1 cellular context compared by ENCODE assay signal in the genomic region with DNA sequence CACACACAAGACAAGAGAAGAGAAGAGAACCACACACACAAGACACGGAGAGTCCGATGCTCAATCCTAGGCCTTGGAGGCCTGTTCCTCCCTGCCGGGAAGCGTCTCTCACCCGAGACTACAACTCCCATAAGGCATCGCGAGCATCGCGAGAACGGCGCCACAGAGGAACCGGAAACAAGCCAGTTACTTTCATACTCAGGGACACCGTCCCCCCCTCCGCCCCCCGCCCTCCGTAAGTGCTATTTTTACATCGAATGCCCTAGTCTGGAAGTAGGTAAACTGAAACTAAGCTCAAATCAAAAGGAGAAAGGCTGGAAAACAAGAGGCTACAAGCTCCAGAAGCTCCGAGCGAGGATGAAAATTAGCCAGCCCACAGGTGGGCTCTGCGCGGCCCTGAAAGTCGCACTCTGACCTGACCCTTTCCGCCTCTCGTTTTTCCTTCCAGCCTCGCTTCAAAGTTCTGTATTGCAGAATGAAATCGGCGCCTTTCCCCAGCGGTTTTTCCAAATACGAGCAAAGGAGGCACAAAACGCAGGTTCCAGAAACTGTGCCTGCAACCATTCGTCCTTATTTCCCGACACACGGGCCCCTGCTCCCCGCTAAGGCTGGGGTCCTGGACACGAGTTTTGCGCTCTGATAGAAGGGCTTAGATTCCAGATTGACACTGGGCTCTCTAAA.
TF ChIP-seq lines count a peak whose summit lies in the region.

No MANE protein-coding gene starts in this region.

TF ChIP-seq in K562, 482 proteins besides CTCF, POLR2A, EP300 and RAD21 (continued from another document and continues in another):
- TF ChIP-seq CHAMP1 (IDR thresholded peaks at IDR 0.05) (no peak), ZNF444 (CRISPR knock-in tag; IDR thresholded peaks at IDR 0.05) (no peak), NUFIP1 (IDR thresholded peaks at IDR 0.05; ENCODE audit: partially characterized antibody) (no peak), ZNF644 (tag; IDR thresholded peaks at IDR 0.05; ENCODE audit: low read depth) (0 out of 2 replicates have a peak, but pooled peaks have one; percentile 6), ZNF3 (CRISPR knock-in tag; IDR thresholded peaks at IDR 0.05) (no peak), ZNF143 (CRISPR knock-in tag; IDR thresholded peaks at IDR 0.05) (peak; percentile 95), JUN (IDR thresholded peaks at IDR 0.05; ENCODE audit: borderline replicate concordance, low read depth, low read length) (no peak), JUN (CRISPR knock-in tag; IDR thresholded peaks at IDR 0.05; ENCODE audit: borderline replicate concordance) (no peak), ZBED1 (IDR thresholded peaks at IDR 0.05) (no peak), ZNF212 (CRISPR knock-in tag; IDR thresholded peaks at IDR 0.05) (no peak), TSC22D4 (tag; IDR thresholded peaks at IDR 0.05) (no peak), E2F3 (CRISPR knock-in tag; IDR thresholded peaks at IDR 0.05) (no peak), SAFB2 (IDR thresholded peaks at IDR 0.05; ENCODE audit: borderline replicate concordance, low read depth, low read length, severe bottlenecking) (no peak), HNRNPUL1 (IDR thresholded peaks at IDR 0.05; ENCODE audit: low read length) (no peak), ZNF668 (CRISPR knock-in tag; IDR thresholded peaks at IDR 0.05) (no peak), IFI16 (CRISPR knock-in tag; IDR thresholded peaks at IDR 0.05) (no peak), ZSCAN29 (IDR thresholded peaks at IDR 0.05) (no peak), RBM14 (IDR thresholded peaks at IDR 0.05; ENCODE audit: borderline replicate concordance, insufficient read depth, low read depth, low read length) (no peak), PHF20 (IDR thresholded peaks at IDR 0.05; ENCODE audit: partially characterized antibody) (peak; percentile 95), KHSRP (IDR thresholded peaks at IDR 0.05) (no peak), RNF2 (IDR thresholded peaks at IDR 0.05) (no peak), ZNF165 (CRISPR knock-in tag; IDR thresholded peaks at IDR 0.05; ENCODE audit: borderline replicate concordance) (no peak), SETDB1 (IDR thresholded peaks at IDR 0.05; ENCODE audit: low read length) (no peak), SUPT5H (IDR thresholded peaks at IDR 0.05) (peak; percentile 89), HMG20A (CRISPR knock-in tag; conservative IDR thresholded peaks at IDR 0.05) (no peak), CEBPB (tag; IDR thresholded peaks at IDR 0.05) (no peak), KAT7 (CRISPR knock-in tag; IDR thresholded peaks at IDR 0.05; ENCODE audit: borderline replicate concordance) (no peak), ZNF76 (CRISPR knock-in tag; IDR thresholded peaks at IDR 0.05; ENCODE audit: borderline replicate concordance) (peak; percentile 68; the same call in 1 of the 2 replicates), OTX1 (CRISPR knock-in tag; IDR thresholded peaks at IDR 0.05) (peak; percentile 73; the same call in 1 of the 2 replicates), MCM7 (IDR thresholded peaks at IDR 0.05) (no peak), ERF (CRISPR knock-in tag; IDR thresholded peaks at IDR 0.05) (0 out of 2 replicates have a peak, but pooled peaks have one; percentile 37), ZNF445 (CRISPR knock-in tag; IDR thresholded peaks at IDR 0.05; ENCODE audit: low read depth) (no peak), ARID3B (CRISPR knock-in tag; IDR thresholded peaks at IDR 0.05; ENCODE audit: borderline replicate concordance) (no peak), ZBTB9 (CRISPR knock-in tag; IDR thresholded peaks at IDR 0.05) (peak; percentile 11; the same call in 1 of the 2 replicates), ZNF121 (CRISPR knock-in tag; conservative IDR thresholded peaks at IDR 0.05) (no peak), ETV6 (IDR thresholded peaks at IDR 0.05; ENCODE audit: borderline replicate concordance in 1 of 2, low read depth in 2 of 2, low read length in 1 of 2) (no peak), ETV6 (CRISPR knock-in tag; IDR thresholded peaks at IDR 0.05; ENCODE audit: borderline replicate concordance) (no peak), NR2C2 (CRISPR knock-in tag; IDR thresholded peaks at IDR 0.05) (peak; percentile 74; the same call in 1 of the 2 replicates), NR2C2 (tag; IDR thresholded peaks at IDR 0.05) (peak; percentile 84), HDAC3 (IDR thresholded peaks at IDR 0.05; ENCODE audit: borderline replicate concordance, partially characterized antibody) (peak; percentile 74)
- TF ChIP-seq, protein P1, sequence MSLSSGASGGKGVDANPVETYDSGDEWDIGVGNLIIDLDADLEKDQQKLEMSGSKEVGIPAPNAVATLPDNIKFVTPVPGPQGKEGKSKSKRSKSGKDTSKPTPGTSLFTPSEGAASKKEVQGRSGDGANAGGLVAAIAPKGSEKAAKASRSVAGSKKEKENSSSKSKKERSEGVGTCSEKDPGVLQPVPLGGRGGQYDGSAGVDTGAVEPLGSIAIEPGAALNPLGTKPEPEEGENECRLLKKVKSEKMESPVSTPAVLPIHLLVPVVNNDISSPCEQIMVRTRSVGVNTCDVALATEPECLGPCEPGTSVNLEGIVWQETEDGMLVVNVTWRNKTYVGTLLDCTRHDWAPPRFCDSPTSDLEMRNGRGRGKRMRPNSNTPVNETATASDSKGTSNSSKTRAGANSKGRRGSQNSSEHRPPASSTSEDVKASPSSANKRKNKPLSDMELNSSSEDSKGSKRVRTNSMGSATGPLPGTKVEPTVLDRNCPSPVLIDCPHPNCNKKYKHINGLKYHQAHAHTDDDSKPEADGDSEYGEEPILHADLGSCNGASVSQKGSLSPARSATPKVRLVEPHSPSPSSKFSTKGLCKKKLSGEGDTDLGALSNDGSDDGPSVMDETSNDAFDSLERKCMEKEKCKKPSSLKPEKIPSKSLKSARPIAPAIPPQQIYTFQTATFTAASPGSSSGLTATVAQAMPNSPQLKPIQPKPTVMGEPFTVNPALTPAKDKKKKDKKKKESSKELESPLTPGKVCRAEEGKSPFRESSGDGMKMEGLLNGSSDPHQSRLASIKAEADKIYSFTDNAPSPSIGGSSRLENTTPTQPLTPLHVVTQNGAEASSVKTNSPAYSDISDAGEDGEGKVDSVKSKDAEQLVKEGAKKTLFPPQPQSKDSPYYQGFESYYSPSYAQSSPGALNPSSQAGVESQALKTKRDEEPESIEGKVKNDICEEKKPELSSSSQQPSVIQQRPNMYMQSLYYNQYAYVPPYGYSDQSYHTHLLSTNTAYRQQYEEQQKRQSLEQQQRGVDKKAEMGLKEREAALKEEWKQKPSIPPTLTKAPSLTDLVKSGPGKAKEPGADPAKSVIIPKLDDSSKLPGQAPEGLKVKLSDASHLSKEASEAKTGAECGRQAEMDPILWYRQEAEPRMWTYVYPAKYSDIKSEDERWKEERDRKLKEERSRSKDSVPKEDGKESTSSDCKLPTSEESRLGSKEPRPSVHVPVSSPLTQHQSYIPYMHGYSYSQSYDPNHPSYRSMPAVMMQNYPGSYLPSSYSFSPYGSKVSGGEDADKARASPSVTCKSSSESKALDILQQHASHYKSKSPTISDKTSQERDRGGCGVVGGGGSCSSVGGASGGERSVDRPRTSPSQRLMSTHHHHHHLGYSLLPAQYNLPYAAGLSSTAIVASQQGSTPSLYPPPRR (CRISPR knock-in tag; IDR thresholded peaks at IDR 0.05; ENCODE audit: borderline replicate concordance) = no peak
- TF ChIP-seq, protein P2, sequence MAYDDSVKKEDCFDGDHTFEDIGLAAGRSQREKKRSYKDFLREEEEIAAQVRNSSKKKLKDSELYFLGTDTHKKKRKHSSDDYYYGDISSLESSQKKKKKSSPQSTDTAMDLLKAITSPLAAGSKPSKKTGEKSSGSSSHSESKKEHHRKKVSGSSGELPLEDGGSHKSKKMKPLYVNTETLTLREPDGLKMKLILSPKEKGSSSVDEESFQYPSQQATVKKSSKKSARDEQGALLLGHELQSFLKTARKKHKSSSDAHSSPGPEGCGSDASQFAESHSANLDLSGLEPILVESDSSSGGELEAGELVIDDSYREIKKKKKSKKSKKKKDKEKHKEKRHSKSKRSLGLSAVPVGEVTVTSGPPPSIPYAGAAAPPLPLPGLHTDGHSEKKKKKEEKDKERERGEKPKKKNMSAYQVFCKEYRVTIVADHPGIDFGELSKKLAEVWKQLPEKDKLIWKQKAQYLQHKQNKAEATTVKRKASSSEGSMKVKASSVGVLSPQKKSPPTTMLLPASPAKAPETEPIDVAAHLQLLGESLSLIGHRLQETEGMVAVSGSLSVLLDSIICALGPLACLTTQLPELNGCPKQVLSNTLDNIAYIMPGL (CRISPR knock-in tag; IDR thresholded peaks at IDR 0.05) = no peak
- TF ChIP-seq, protein P3, sequence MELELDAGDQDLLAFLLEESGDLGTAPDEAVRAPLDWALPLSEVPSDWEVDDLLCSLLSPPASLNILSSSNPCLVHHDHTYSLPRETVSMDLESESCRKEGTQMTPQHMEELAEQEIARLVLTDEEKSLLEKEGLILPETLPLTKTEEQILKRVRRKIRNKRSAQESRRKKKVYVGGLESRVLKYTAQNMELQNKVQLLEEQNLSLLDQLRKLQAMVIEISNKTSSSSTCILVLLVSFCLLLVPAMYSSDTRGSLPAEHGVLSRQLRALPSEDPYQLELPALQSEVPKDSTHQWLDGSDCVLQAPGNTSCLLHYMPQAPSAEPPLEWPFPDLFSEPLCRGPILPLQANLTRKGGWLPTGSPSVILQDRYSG (tag; conservative IDR thresholded peaks at IDR 0.05; ENCODE audit: low read depth) = no peak
- TF ChIP-seq, protein P4, sequence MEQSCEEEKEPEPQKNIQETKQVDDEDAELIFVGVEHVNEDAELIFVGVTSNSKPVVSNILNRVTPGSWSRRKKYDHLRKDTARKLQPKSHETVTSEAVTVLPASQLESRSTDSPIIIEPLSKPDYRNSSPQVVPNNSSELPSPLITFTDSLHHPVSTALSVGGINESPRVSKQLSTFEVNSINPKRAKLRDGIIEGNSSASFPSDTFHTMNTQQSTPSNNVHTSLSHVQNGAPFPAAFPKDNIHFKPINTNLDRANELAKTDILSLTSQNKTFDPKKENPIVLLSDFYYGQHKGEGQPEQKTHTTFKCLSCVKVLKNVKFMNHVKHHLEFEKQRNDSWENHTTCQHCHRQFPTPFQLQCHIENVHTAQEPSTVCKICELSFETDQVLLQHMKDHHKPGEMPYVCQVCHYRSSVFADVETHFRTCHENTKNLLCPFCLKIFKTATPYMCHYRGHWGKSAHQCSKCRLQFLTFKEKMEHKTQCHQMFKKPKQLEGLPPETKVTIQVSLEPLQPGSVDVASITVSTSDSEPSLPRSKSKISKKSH (CRISPR knock-in tag; IDR thresholded peaks at IDR 0.05) = no peak
- TF ChIP-seq, protein P5, sequence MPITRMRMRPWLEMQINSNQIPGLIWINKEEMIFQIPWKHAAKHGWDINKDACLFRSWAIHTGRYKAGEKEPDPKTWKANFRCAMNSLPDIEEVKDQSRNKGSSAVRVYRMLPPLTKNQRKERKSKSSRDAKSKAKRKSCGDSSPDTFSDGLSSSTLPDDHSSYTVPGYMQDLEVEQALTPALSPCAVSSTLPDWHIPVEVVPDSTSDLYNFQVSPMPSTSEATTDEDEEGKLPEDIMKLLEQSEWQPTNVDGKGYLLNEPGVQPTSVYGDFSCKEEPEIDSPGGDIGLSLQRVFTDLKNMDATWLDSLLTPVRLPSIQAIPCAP (CRISPR knock-in tag; IDR thresholded peaks at IDR 0.05; ENCODE audit: borderline replicate concordance) = no peak
- TF ChIP-seq, protein P6, sequence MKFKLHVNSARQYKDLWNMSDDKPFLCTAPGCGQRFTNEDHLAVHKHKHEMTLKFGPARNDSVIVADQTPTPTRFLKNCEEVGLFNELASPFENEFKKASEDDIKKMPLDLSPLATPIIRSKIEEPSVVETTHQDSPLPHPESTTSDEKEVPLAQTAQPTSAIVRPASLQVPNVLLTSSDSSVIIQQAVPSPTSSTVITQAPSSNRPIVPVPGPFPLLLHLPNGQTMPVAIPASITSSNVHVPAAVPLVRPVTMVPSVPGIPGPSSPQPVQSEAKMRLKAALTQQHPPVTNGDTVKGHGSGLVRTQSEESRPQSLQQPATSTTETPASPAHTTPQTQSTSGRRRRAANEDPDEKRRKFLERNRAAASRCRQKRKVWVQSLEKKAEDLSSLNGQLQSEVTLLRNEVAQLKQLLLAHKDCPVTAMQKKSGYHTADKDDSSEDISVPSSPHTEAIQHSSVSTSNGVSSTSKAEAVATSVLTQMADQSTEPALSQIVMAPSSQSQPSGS (CRISPR knock-in tag; IDR thresholded peaks at IDR 0.05) = no peak
